Comparison of ENCODE assay signal across 8 cellular contexts in genomic region chr17:42659079-42659931, GRCh38. TPM values are rescaled to one million over a fixed set of nuclear protein-coding genes. Genes with fewer than 3 reads are reported as not detected.
DNase-seq lines count a peak whose midpoint lies in the region; ATAC-seq and TF ChIP-seq lines count a peak whose summit lies in the region.

TUBG2 (plus strand) TSS chr17:42659284; CDS start chr17:42659504, 220 bp downstream.

- H3K4me2 ChIP-seq in OCI-LY3 (ENCODE audit: low read length) = peak within 1 kb of the TSS; percentile 100

- no peak within 1 kb of the TSS for H3K27ac ChIP-seq in OCI-LY3 (ENCODE audit: low read length)

- no peaks in the 10 kb centered on the region for H3K36me3 Mint-ChIP-seq in activated T-cell treated with anti-CD3 and anti-CD28 coated beads, Interleukin-2, amount 50 U/mL, for 4 hours (ENCODE audit: insufficient read depth)

- DNase-seq in GM04503 (ENCODE audit: low read depth) (peak; percentile 53), HUDEP-2 (lab: John Stamatoyannopoulos, UW; ENCODE audit: unreplicated experiment in 76 of 76) (peak in 73 of 76 experiments; percentile 31 to 88 (median 74)), erythroblast (lab: John Stamatoyannopoulos, UW) (peak; percentile 74 to 83), mucosa of gallbladder (ENCODE audit: low spot score) (peak; percentile 87)
- peak; percentile 76 for DNase-seq in activated T-cell treated with anti-CD3 and anti-CD28 coated beads, Interleukin-2, amount 50 U/mL, for 4 hours
- DNase-seq in stimulated activated CD8-positive, alpha-beta memory T cell treated with anti-CD3 and anti-CD28 coated beads, Interleukin-7, amount 100 ng/mL, for 1 hour (ENCODE audit: low read depth in 2 of 2) = peak; percentile 43 to 53

- peaks cover 7% of the 10 kb centered on the region for H3K36me3 ChIP-seq in OCI-LY3 (replicated peaks; ENCODE audit: low read depth, low read length)

- peaks cover 31% of the 10 kb centered on the region for H3K4me1 ChIP-seq in OCI-LY3 (ENCODE audit: low read length)

- peak within 1 kb of the TSS; percentile 90 for H3K4me3 ChIP-seq in OCI-LY3 (ENCODE audit: low read length)

- peak; percentile 97 for TF ChIP-seq POLR2A in erythroblast (IDR thresholded peaks at IDR 0.05; ENCODE audit: low read length)

- H3K9me3 Mint-ChIP-seq in activated T-cell treated with anti-CD3 and anti-CD28 coated beads, Interleukin-2, amount 50 U/mL, for 4 hours = no peaks in the 10 kb centered on the region

- no peaks in the 10 kb centered on the region for H3K27me3 ChIP-seq in OCI-LY3 (ENCODE audit: low read depth, low read length)

- H3K27me3 Mint-ChIP-seq in activated T-cell treated with anti-CD3 and anti-CD28 coated beads, Interleukin-2, amount 50 U/mL, for 4 hours (ENCODE audit: low read depth) = peaks cover 10% of the 10 kb centered on the region

- peak within 1 kb of the TSS; percentile 88 for H3K4me3 Mint-ChIP-seq in activated T-cell treated with anti-CD3 and anti-CD28 coated beads, Interleukin-2, amount 50 U/mL, for 4 hours

- no peaks in the 10 kb centered on the region for H3K9me3 ChIP-seq in OCI-LY3 (ENCODE audit: insufficient read depth, low read length)

- peak within 1 kb of the TSS; percentile 93 for H2AFZ ChIP-seq in OCI-LY3 (ENCODE audit: low read depth, low read length)

- no peaks in the 10 kb centered on the region for H3K79me2 ChIP-seq in OCI-LY3 (ENCODE audit: low read length)

- peaks cover 28% of the 10 kb centered on the region for H3K4me1 Mint-ChIP-seq in activated T-cell treated with anti-CD3 and anti-CD28 coated beads, Interleukin-2, amount 50 U/mL, for 4 hours (ENCODE audit: low read depth)

- ATAC-seq in activated T-cell treated with anti-CD3 and anti-CD28 coated beads, Interleukin-2, amount 50 U/mL, for 4 hours = peak; percentile 84 to 85
- ATAC-seq in HG02610 (IDR thresholded peaks at IDR 0.05; ENCODE audit: unreplicated experiment) = no peak

- H3K9ac ChIP-seq in OCI-LY3 (ENCODE audit: low read length) = peak within 1 kb of the TSS; percentile 67

- TF ChIP-seq CTCF in OCI-LY3 (IDR thresholded peaks at IDR 0.05; ENCODE audit: low read depth, low read length) = no peak

- H4K20me1 ChIP-seq in OCI-LY3 (ENCODE audit: insufficient read depth, low read length) = no peaks in the 10 kb centered on the region

RNA-seq across cellular contexts. Expression of gene TUBG2, which starts in this region (rescaled TPM):
- 1 to 10 TPM; 5.6 to 7.1 (median 5.9) TPM for total RNA-seq in activated T-cell treated with anti-CD3 and anti-CD28 coated beads, Interleukin-2, amount 50 U/mL, for 4 hours
- 30.8 TPM for total RNA-seq in mucosa of gallbladder
